ENCODE assay signal across 10 cellular contexts in the genomic region with DNA sequence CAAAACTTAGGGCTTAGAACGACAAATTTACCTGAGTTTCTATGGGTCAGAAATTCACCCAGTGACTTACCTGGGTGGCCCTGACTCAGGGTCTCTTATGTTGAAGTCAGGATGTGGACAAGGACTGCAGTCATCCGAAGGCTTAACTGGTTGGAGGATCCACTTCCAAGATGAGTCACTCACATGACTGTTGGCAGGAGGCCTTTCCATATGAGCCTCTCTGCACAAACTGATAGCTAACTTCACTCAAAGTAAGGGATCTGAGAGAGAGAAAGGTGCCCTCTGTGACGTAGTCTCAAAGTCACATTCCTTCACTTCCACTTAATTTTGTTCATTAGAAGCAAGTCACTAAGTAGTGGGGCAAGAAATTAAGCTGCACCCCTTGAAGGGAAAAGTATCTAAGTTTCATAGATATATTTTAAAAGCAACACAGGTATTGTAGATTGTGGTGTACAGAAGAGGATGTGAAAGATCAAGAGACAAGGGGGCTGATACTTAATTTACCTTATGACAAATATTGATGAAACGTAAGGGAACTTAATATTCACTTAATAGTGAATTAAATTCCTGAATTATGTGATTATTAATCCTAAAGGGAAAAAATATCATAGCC. TPM values are rescaled to one million over a fixed set of nuclear protein-coding genes. Genes with fewer than 3 reads are reported as not detected.
DNase-seq lines count a peak whose midpoint lies in the region; ATAC-seq and TF ChIP-seq lines count a peak whose summit lies in the region.
"Had no signal": no experiment of that assay in that cellular context is flagged by ENCODE, and none has a peak within 500 bp of the region (broad histone marks: within the 10 kb centered on the region; RNA-seq: fewer than 3 reads in every experiment).

No MANE protein-coding gene starts in this region.

- H3K9me3 Mint-ChIP-seq in CD14-positive monocyte: no peaks in the 10 kb centered on the region

- H3K4me1 Mint-ChIP-seq in CD14-positive monocyte: peaks cover 29% of the 10 kb centered on the region

- H2AFZ ChIP-seq in HCT116 (ENCODE audit: low read depth, low read length, poor library complexity, severe bottlenecking): no peak overlapping the region

- TF ChIP-seq RAD21 in HCT116 (IDR thresholded peaks at IDR 0.05; ENCODE audit: low read depth): no peak

- H3K4me3 Mint-ChIP-seq in CD14-positive monocyte: no peak overlapping the region

- H3K9ac ChIP-seq in HCT116 (ENCODE audit: low read length): no peak overlapping the region
- H3K9ac ChIP-seq in adipocyte (ENCODE audit: low read length): no peak overlapping the region

- H3K4me2 ChIP-seq in HCT116 (ENCODE audit: low read length): peak overlapping the region; percentile 34; the same call in 1 of the 2 replicates

- no peaks in the 10 kb centered on the region for H4K20me1 ChIP-seq in HCT116 (ENCODE audit: insufficient read depth)

- no TSS peak for BruUV-seq in HCT116 (replicated peaks; lab: Mats Ljungman, UMichigan)

- CTCF ChIA-PET in HCT116 (lab: Charles Lee): no interaction called here

- no peaks in the 10 kb centered on the region for H3K27me3 Mint-ChIP-seq in CD14-positive monocyte (ENCODE audit: low read depth in 3 of 3)

- no peak for DNase-seq in CD14-positive monocyte (ENCODE audit: low spot score)
- peak; percentile 41 for DNase-seq in HCT116 (ENCODE audit: low read depth, low spot score)
- peak; percentile 31 for DNase-seq in adipocyte (ENCODE audit: low read depth)
- peak; percentile 85 for DNase-seq in islet precursor cell
- no peak for DNase-seq in DMS 273 (lab: John Stamatoyannopoulos, UW; ENCODE audit: unreplicated experiment)
- DNase-seq: NCI-H1105, upper lobe of right lung had no signal

- no peak for TF ChIP-seq POLR2A in HCT116 (IDR thresholded peaks at IDR 0.05; ENCODE audit: borderline replicate concordance, extremely low read depth, insufficient read depth, insufficient read length)

- 0 out of 2 replicates have a peak, but pooled peaks cover 3% of the 10 kb centered on the region for H3K79me2 ChIP-seq in HCT116 (ENCODE audit: insufficient read depth, low read length)

- peak overlapping the region; percentile 45; the same call in 1 of the 2 replicates for H3K27ac ChIP-seq in HCT116 (ENCODE audit: low read depth, low read length)
- H3K27ac ChIP-seq: upper lobe of right lung had no signal

- H3K4me1 ChIP-seq in HCT116 (ENCODE audit: control insufficient read depth in 1 of 2, insufficient read depth in 2 of 2, low read length in 2 of 2) (peaks cover 16 to 25% of the 10 kb centered on the region in 2 experiments), adipocyte (ENCODE audit: control insufficient read depth, insufficient read depth, low read length) (peaks cover 21% of the 10 kb centered on the region)
- H3K4me1 ChIP-seq: upper lobe of right lung had no signal

- POLR2A ChIA-PET in HCT116 (lab: Charles Lee): no interaction called here

- RAD21 ChIA-PET in HCT116 (lab: Charles Lee; ENCODE audit: low non-redundant PET in 1 of 2, low total read pairs in 2 of 2, uncharacterized antibody in 2 of 2, unreplicated experiment in 2 of 2): no interaction called here

- H3K27me3 ChIP-seq in HCT116 (ENCODE audit: insufficient read depth, low read length) (no peaks in the 10 kb centered on the region), adipocyte (replicated peaks; ENCODE audit: control insufficient read depth, insufficient read depth, low read length) (no peaks in the 10 kb centered on the region)
- H3K27me3 ChIP-seq: upper lobe of right lung had no signal

- H3K4me3 ChIP-seq in HCT116 (replicated peaks in 1 of 2; ENCODE audit: low read depth in 1 of 2, low read length in 2 of 2): no peak overlapping the region
- H3K4me3 ChIP-seq in adipocyte (ENCODE audit: low read length): no peak overlapping the region
- H3K4me3 ChIP-seq: upper lobe of right lung had no signal

- intact Hi-C loops in CD14-positive monocyte (cut with micrococcal nuclease) (no loop called here), HCT116 (cut with micrococcal nuclease) (no loop called here)

- no peaks in the 10 kb centered on the region for H3K9me2 ChIP-seq in HCT116 (ENCODE audit: insufficient read depth)

- TF ChIP-seq CTCF in CD14-positive monocyte (IDR thresholded peaks at IDR 0.05) (no peak), HCT116 (IDR thresholded peaks at IDR 0.05 in 2 of 3, conservative IDR thresholded peaks at IDR 0.05 in 1 of 3; ENCODE audit: borderline replicate concordance in 1 of 3, insufficient read depth in 1 of 3, low read depth in 2 of 3, low read length in 2 of 3) (no peak)

- H3K36me3 ChIP-seq in HCT116 (ENCODE audit: control insufficient read depth in 1 of 2, insufficient read depth in 2 of 2, low read length in 2 of 2): peaks cover 20 to 25% of the 10 kb centered on the region in 2 experiments; a peak in 3 of 4 replicates
- peaks cover 59% of the 10 kb centered on the region for H3K36me3 ChIP-seq in adipocyte (ENCODE audit: control insufficient read depth, insufficient read depth, low read length, severe bottlenecking)

- no peaks in the 10 kb centered on the region for H3K9me3 ChIP-seq in HCT116 (ENCODE audit: control insufficient read depth in 1 of 2, insufficient read depth in 1 of 2, low read depth in 1 of 2, low read length in 2 of 2)
- H3K9me3 ChIP-seq in adipocyte (ENCODE audit: control insufficient read depth, low read length): no peaks in the 10 kb centered on the region
- H3K9me3 ChIP-seq: upper lobe of right lung had no signal

- H3K36me3 Mint-ChIP-seq in CD14-positive monocyte: peaks cover 44 to 59% of the 10 kb centered on the region in 2 donors

- ATAC-seq in HCT116 (peak; percentile 98), GM18867 (IDR thresholded peaks at IDR 0.05; ENCODE audit: unreplicated experiment) (no peak), HG03378 (IDR thresholded peaks at IDR 0.05; ENCODE audit: unreplicated experiment) (no peak), GM21447 (IDR thresholded peaks at IDR 0.05; ENCODE audit: unreplicated experiment) (no peak)
- ATAC-seq: upper lobe of right lung had no signal

- H3K27ac Mint-ChIP-seq in CD14-positive monocyte: peak overlapping the region in 5 of 7 donors; percentile 42 to 77 (median 55)

TF ChIP-seq in HCT116, 20 proteins besides CTCF, POLR2A, EP300 and RAD21 (continues in another document):
- TF ChIP-seq, protein P1, sequence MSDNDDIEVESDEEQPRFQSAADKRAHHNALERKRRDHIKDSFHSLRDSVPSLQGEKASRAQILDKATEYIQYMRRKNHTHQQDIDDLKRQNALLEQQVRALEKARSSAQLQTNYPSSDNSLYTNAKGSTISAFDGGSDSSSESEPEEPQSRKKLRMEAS (IDR thresholded peaks at IDR 0.05): no peak
- TF ChIP-seq JUND (IDR thresholded peaks at IDR 0.05) (peak; percentile 57; the same call in 1 of the 2 replicates), POLR2AphosphoS5 (IDR thresholded peaks at IDR 0.05; ENCODE audit: low read depth, low read length) (no peak), ZFX (IDR thresholded peaks at IDR 0.05) (no peak), TCF7L2 (IDR thresholded peaks at IDR 0.05; ENCODE audit: borderline replicate concordance, extremely low read depth, insufficient read depth, insufficient read length) (no peak), CEBPB (IDR thresholded peaks at IDR 0.05; ENCODE audit: low read depth) (no peak), ELF1 (IDR thresholded peaks at IDR 0.05; ENCODE audit: borderline replicate concordance, low read depth) (no peak), SRF (IDR thresholded peaks at IDR 0.05; ENCODE audit: low read depth) (no peak), ZNF274 (IDR thresholded peaks at IDR 0.05; ENCODE audit: low read depth, low read length) (no peak), EZH2phosphoT487 (IDR thresholded peaks at IDR 0.05; ENCODE audit: borderline replicate concordance) (no peak)
- TF ChIP-seq, protein P2, sequence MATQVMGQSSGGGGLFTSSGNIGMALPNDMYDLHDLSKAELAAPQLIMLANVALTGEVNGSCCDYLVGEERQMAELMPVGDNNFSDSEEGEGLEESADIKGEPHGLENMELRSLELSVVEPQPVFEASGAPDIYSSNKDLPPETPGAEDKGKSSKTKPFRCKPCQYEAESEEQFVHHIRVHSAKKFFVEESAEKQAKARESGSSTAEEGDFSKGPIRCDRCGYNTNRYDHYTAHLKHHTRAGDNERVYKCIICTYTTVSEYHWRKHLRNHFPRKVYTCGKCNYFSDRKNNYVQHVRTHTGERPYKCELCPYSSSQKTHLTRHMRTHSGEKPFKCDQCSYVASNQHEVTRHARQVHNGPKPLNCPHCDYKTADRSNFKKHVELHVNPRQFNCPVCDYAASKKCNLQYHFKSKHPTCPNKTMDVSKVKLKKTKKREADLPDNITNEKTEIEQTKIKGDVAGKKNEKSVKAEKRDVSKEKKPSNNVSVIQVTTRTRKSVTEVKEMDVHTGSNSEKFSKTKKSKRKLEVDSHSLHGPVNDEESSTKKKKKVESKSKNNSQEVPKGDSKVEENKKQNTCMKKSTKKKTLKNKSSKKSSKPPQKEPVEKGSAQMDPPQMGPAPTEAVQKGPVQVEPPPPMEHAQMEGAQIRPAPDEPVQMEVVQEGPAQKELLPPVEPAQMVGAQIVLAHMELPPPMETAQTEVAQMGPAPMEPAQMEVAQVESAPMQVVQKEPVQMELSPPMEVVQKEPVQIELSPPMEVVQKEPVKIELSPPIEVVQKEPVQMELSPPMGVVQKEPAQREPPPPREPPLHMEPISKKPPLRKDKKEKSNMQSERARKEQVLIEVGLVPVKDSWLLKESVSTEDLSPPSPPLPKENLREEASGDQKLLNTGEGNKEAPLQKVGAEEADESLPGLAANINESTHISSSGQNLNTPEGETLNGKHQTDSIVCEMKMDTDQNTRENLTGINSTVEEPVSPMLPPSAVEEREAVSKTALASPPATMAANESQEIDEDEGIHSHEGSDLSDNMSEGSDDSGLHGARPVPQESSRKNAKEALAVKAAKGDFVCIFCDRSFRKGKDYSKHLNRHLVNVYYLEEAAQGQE (IDR thresholded peaks at IDR 0.05; ENCODE audit: low read depth): no peak
- TF ChIP-seq, protein P3, sequence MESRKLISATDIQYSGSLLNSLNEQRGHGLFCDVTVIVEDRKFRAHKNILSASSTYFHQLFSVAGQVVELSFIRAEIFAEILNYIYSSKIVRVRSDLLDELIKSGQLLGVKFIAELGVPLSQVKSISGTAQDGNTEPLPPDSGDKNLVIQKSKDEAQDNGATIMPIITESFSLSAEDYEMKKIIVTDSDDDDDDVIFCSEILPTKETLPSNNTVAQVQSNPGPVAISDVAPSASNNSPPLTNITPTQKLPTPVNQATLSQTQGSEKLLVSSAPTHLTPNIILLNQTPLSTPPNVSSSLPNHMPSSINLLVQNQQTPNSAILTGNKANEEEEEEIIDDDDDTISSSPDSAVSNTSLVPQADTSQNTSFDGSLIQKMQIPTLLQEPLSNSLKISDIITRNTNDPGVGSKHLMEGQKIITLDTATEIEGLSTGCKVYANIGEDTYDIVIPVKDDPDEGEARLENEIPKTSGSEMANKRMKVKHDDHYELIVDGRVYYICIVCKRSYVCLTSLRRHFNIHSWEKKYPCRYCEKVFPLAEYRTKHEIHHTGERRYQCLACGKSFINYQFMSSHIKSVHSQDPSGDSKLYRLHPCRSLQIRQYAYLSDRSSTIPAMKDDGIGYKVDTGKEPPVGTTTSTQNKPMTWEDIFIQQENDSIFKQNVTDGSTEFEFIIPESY (IDR thresholded peaks at IDR 0.05; ENCODE audit: extremely low read depth, insufficient replicate concordance, low read length): no peak

RNA-seq across cellular contexts. Expression of a gene that starts 48.4 kb away (rescaled TPM):
- 10 to 100 TPM; 72.7 to 91.7 TPM for polyA plus RNA-seq in CD14-positive monocyte
- total RNA-seq in HCT116 (2021; ENCODE audit: unreplicated experiment): 52.5 TPM
- polyA plus RNA-seq in HCT116 (2012): 20.7 and 34.5 TPM in 2 replicates

Comparison
In these comparisons a context has a peak if more than half of its experiments do, and no peak if none do; other contexts are left out.
1. DNase-seq: peak in HCT116 (single experiment), adipocyte (single experiment) and islet precursor cell (single experiment); none in CD14-positive monocyte (single experiment) and DMS 273 (single experiment).